1 cellular context compared by ENCODE assay signal in the genomic region with DNA sequence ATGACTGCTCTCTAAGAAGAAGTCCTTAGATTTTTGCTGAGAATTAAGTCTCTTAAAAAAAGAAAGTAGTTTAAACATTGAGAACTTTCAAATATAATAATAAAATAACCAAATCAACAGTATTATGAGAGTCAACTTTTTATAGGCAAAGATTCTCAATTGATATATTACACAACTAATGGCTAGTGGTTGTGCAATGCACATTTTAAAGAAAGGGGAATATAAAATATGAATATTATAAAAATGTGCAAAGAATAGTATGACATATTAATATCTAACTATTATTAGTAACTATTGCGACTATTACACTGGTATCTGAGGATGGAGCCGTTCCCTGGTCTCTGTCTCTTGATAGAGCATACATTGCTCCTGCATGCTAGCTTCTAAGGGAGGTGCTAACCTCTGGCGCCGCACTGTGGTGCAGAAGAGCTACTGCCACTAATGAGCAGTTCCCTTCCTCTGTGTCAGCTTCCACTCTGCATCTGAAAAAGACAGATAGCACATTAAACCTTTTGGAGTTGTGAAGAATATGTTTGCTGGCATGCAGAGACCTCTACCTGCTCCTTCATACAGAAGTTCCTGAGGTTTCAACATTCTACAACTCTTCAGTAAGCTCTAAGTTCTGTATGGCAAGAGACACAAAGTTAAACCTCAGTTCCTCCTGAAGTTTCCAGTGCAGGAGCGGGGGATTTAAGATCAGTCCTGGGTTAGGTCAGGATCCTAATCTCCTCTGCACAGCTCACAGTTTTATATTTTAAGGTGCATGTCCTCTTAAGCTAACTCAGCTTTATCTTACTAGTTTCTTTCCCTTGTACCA.
TF ChIP-seq lines count a peak whose summit lies in the region.

No MANE protein-coding gene starts in this region.

TF ChIP-seq in HepG2, 621 proteins besides CTCF, POLR2A, EP300 and RAD21 (continued from another document and continues in another):
- TF ChIP-seq, protein P1, sequence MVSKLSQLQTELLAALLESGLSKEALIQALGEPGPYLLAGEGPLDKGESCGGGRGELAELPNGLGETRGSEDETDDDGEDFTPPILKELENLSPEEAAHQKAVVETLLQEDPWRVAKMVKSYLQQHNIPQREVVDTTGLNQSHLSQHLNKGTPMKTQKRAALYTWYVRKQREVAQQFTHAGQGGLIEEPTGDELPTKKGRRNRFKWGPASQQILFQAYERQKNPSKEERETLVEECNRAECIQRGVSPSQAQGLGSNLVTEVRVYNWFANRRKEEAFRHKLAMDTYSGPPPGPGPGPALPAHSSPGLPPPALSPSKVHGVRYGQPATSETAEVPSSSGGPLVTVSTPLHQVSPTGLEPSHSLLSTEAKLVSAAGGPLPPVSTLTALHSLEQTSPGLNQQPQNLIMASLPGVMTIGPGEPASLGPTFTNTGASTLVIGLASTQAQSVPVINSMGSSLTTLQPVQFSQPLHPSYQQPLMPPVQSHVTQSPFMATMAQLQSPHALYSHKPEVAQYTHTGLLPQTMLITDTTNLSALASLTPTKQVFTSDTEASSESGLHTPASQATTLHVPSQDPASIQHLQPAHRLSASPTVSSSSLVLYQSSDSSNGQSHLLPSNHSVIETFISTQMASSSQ (IDR thresholded peaks at IDR 0.05; ENCODE audit: low read depth), result no peak
- TF ChIP-seq, protein P1 (CRISPR knock-in tag; IDR thresholded peaks at IDR 0.05; ENCODE audit: borderline replicate concordance), result no peak
- TF ChIP-seq STAG1 (CRISPR knock-in tag; IDR thresholded peaks at IDR 0.05), result peak; percentile 87
- peak; percentile 68 for TF ChIP-seq CEBPB (IDR thresholded peaks at IDR 0.05; ENCODE audit: borderline replicate concordance, low read depth, low read length)
- TF ChIP-seq ZNF737 (CRISPR knock-in tag; IDR thresholded peaks at IDR 0.05; ENCODE audit: borderline replicate concordance), result no peak
- no peak for TF ChIP-seq ZNF446 (CRISPR knock-in tag; IDR thresholded peaks at IDR 0.05)
- TF ChIP-seq TEAD2 (CRISPR knock-in tag; IDR thresholded peaks at IDR 0.05), result no peak
- TF ChIP-seq MIXL1 (CRISPR knock-in tag; IDR thresholded peaks at IDR 0.05), result 0 out of 2 replicates have a peak, but pooled peaks have one; percentile 59
- TF ChIP-seq ZNF562 (CRISPR knock-in tag; IDR thresholded peaks at IDR 0.05; ENCODE audit: borderline replicate concordance), result no peak
- TF ChIP-seq, protein P2, sequence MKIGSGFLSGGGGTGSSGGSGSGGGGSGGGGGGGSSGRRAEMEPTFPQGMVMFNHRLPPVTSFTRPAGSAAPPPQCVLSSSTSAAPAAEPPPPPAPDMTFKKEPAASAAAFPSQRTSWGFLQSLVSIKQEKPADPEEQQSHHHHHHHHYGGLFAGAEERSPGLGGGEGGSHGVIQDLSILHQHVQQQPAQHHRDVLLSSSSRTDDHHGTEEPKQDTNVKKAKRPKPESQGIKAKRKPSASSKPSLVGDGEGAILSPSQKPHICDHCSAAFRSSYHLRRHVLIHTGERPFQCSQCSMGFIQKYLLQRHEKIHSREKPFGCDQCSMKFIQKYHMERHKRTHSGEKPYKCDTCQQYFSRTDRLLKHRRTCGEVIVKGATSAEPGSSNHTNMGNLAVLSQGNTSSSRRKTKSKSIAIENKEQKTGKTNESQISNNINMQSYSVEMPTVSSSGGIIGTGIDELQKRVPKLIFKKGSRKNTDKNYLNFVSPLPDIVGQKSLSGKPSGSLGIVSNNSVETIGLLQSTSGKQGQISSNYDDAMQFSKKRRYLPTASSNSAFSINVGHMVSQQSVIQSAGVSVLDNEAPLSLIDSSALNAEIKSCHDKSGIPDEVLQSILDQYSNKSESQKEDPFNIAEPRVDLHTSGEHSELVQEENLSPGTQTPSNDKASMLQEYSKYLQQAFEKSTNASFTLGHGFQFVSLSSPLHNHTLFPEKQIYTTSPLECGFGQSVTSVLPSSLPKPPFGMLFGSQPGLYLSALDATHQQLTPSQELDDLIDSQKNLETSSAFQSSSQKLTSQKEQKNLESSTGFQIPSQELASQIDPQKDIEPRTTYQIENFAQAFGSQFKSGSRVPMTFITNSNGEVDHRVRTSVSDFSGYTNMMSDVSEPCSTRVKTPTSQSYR (CRISPR knock-in tag; IDR thresholded peaks at IDR 0.05; ENCODE audit: borderline replicate concordance), result no peak
- TF ChIP-seq TAF15 (IDR thresholded peaks at IDR 0.05; ENCODE audit: low read depth, low read length, poor library complexity, severe bottlenecking), result no peak
- TF ChIP-seq KLF15 (CRISPR knock-in tag; IDR thresholded peaks at IDR 0.05; ENCODE audit: borderline replicate concordance), result no peak
- no peak for TF ChIP-seq PRMT3 (CRISPR knock-in tag; IDR thresholded peaks at IDR 0.05; ENCODE audit: borderline replicate concordance, low read depth)
- TF ChIP-seq, protein P3, sequence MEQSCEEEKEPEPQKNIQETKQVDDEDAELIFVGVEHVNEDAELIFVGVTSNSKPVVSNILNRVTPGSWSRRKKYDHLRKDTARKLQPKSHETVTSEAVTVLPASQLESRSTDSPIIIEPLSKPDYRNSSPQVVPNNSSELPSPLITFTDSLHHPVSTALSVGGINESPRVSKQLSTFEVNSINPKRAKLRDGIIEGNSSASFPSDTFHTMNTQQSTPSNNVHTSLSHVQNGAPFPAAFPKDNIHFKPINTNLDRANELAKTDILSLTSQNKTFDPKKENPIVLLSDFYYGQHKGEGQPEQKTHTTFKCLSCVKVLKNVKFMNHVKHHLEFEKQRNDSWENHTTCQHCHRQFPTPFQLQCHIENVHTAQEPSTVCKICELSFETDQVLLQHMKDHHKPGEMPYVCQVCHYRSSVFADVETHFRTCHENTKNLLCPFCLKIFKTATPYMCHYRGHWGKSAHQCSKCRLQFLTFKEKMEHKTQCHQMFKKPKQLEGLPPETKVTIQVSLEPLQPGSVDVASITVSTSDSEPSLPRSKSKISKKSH (CRISPR knock-in tag; IDR thresholded peaks at IDR 0.05; ENCODE audit: borderline replicate concordance), result no peak
- TF ChIP-seq ELF3 (CRISPR knock-in tag; IDR thresholded peaks at IDR 0.05), result 0 out of 2 replicates have a peak, but pooled peaks have one; percentile 41
- TF ChIP-seq SMC3 (IDR thresholded peaks at IDR 0.05; ENCODE audit: low read length), result peak; percentile 95
- TF ChIP-seq, protein P4, sequence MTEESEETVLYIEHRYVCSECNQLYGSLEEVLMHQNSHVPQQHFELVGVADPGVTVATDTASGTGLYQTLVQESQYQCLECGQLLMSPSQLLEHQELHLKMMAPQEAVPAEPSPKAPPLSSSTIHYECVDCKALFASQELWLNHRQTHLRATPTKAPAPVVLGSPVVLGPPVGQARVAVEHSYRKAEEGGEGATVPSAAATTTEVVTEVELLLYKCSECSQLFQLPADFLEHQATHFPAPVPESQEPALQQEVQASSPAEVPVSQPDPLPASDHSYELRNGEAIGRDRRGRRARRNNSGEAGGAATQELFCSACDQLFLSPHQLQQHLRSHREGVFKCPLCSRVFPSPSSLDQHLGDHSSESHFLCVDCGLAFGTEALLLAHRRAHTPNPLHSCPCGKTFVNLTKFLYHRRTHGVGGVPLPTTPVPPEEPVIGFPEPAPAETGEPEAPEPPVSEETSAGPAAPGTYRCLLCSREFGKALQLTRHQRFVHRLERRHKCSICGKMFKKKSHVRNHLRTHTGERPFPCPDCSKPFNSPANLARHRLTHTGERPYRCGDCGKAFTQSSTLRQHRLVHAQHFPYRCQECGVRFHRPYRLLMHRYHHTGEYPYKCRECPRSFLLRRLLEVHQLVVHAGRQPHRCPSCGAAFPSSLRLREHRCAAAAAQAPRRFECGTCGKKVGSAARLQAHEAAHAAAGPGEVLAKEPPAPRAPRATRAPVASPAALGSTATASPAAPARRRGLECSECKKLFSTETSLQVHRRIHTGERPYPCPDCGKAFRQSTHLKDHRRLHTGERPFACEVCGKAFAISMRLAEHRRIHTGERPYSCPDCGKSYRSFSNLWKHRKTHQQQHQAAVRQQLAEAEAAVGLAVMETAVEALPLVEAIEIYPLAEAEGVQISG (CRISPR knock-in tag; IDR thresholded peaks at IDR 0.05), result no peak
- TF ChIP-seq AGO1 (IDR thresholded peaks at IDR 0.05; ENCODE audit: low read depth, low read length, poor library complexity, severe bottlenecking), result no peak
- no peak for TF ChIP-seq NR3C1 (CRISPR knock-in tag; IDR thresholded peaks at IDR 0.05)
- TF ChIP-seq SCMH1 (CRISPR knock-in tag; IDR thresholded peaks at IDR 0.05; ENCODE audit: borderline replicate concordance), result no peak
- no peak for TF ChIP-seq SYNCRIP (IDR thresholded peaks at IDR 0.05; ENCODE audit: insufficient read depth, low read depth, low read length)
- TF ChIP-seq ZNF317 (CRISPR knock-in tag; IDR thresholded peaks at IDR 0.05), result no peak
- TF ChIP-seq, protein P5, sequence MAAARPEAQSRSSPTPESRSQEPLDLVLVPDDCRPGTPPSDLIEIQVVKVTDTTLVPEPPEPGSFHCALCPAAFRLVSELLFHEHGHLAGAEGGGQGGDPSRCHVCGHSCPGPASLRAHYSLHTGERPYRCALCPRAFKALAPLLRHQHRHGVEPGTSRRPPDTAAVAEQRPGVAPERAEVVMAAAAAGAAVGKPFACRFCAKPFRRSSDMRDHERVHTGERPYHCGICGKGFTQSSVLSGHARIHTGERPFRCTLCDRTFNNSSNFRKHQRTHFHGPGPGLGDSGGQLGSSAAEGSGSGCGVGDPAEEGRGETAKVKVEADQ (CRISPR knock-in tag; IDR thresholded peaks at IDR 0.05; ENCODE audit: borderline replicate concordance), result no peak
- TF ChIP-seq ZNF713 (CRISPR knock-in tag; IDR thresholded peaks at IDR 0.05), result no peak
- no peak for TF ChIP-seq ZNF766 (CRISPR knock-in tag; IDR thresholded peaks at IDR 0.05; ENCODE audit: borderline replicate concordance)
- TF ChIP-seq ZNF790 (CRISPR knock-in tag; IDR thresholded peaks at IDR 0.05; ENCODE audit: borderline replicate concordance), result no peak
- TF ChIP-seq, protein P6, sequence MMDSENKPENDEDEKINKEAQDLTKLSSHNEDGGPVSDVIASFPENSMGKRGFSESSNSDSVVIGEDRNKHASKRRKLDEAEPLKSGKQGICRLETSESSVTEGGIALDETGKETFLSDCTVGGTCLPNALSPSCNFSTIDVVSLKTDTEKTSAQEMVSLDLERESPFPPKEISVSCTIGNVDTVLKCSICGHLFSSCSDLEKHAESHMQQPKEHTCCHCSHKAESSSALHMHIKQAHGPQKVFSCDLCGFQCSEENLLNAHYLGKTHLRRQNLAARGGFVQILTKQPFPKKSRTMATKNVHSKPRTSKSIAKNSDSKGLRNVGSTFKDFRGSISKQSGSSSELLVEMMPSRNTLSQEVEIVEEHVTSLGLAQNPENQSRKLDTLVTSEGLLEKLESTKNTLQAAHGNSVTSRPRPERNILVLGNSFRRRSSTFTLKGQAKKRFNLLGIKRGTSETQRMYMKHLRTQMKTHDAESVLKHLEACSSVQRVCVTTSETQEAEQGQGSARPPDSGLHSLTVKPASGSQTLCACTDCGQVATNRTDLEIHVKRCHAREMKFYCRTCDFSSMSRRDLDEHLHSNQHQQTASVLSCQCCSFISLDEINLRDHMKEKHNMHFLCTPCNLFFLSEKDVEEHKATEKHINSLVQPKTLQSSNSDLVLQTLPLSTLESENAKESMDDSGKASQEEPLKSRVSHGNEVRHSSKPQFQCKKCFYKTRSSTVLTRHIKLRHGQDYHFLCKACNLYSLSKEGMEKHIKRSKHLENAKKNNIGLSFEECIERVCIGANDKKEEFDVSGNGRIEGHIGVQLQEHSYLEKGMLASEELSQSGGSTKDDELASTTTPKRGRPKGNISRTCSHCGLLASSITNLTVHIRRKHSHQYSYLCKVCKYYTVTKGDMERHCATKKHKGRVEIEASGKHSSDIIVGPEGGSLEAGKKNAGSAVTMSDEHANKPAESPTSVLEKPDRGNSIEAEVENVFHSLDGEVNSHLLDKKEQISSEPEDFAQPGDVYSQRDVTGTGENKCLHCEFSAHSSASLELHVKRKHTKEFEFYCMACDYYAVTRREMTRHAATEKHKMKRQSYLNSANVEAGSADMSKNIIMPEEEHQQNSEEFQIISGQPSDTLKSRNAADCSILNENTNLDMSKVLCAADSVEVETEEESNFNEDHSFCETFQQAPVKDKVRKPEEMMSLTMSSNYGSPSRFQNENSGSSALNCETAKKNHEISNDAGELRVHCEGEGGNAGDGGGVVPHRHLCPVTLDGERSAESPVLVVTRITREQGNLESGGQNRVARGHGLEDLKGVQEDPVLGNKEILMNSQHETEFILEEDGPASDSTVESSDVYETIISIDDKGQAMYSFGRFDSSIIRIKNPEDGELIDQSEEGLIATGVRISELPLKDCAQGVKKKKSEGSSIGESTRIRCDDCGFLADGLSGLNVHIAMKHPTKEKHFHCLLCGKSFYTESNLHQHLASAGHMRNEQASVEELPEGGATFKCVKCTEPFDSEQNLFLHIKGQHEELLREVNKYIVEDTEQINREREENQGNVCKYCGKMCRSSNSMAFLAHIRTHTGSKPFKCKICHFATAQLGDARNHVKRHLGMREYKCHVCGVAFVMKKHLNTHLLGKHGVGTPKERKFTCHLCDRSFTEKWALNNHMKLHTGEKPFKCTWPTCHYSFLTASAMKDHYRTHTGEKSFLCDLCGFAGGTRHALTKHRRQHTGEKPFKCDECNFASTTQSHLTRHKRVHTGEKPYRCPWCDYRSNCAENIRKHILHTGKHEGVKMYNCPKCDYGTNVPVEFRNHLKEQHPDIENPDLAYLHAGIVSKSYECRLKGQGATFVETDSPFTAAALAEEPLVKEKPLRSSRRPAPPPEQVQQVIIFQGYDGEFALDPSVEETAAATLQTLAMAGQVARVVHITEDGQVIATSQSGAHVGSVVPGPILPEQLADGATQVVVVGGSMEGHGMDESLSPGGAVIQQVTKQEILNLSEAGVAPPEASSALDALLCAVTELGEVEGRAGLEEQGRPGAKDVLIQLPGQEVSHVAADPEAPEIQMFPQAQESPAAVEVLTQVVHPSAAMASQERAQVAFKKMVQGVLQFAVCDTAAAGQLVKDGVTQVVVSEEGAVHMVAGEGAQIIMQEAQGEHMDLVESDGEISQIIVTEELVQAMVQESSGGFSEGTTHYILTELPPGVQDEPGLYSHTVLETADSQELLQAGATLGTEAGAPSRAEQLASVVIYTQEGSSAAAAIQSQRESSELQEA (CRISPR knock-in tag; IDR thresholded peaks at IDR 0.05; ENCODE audit: not compliant biosample characterization), result no peak
- no peak for TF ChIP-seq SAP130 (CRISPR knock-in tag; IDR thresholded peaks at IDR 0.05; ENCODE audit: low read depth)
- TF ChIP-seq, protein P7, sequence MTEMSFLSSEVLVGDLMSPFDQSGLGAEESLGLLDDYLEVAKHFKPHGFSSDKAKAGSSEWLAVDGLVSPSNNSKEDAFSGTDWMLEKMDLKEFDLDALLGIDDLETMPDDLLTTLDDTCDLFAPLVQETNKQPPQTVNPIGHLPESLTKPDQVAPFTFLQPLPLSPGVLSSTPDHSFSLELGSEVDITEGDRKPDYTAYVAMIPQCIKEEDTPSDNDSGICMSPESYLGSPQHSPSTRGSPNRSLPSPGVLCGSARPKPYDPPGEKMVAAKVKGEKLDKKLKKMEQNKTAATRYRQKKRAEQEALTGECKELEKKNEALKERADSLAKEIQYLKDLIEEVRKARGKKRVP (CRISPR knock-in tag; IDR thresholded peaks at IDR 0.05), result no peak
- TF ChIP-seq MATR3 (CRISPR knock-in tag; IDR thresholded peaks at IDR 0.05), result no peak
- no peak for TF ChIP-seq ZNF746 (CRISPR knock-in tag; IDR thresholded peaks at IDR 0.05)
- no peak for TF ChIP-seq MAF1 (CRISPR knock-in tag; IDR thresholded peaks at IDR 0.05; ENCODE audit: borderline replicate concordance)
